ENCODE assay signal across 8 cellular contexts in genomic region chr5:115262066-115262404, GRCh38. TPM values are rescaled to one million over a fixed set of nuclear protein-coding genes. Genes with fewer than 3 reads are reported as not detected.
DNase-seq lines count a peak whose midpoint lies in the region; ATAC-seq and TF ChIP-seq lines count a peak whose summit lies in the region.

No MANE protein-coding gene starts in this region.

- no peaks in the 10 kb centered on the region for H3K27me3 Mint-ChIP-seq in activated naive CD4-positive, alpha-beta T cell treated with anti-CD3 and anti-CD28 coated beads for 36 hours (ENCODE audit: low read depth)
- H3K27me3 Mint-ChIP-seq in effector memory CD8-positive, alpha-beta T cell: no peaks in the 10 kb centered on the region

- H3K36me3 ChIP-seq in OCI-LY3 (replicated peaks; ENCODE audit: low read depth, low read length) (no peaks in the 10 kb centered on the region), mucosa of descending colon (ENCODE audit: low read depth) (no peaks in the 10 kb centered on the region)

- ATAC-seq in HG02840 (IDR thresholded peaks at IDR 0.05; ENCODE audit: low FRiP score, unreplicated experiment) (peak; percentile 33), mucosa of descending colon (peak; percentile 63), sciatic nerve (no peak)
- ATAC-seq in effector memory CD8-positive, alpha-beta T cell (replicated peaks): peak; percentile 4

- DNase-seq in activated naive CD4-positive, alpha-beta T cell treated with anti-CD3 and anti-CD28 coated beads for 36 hours: no peak
- DNase-seq in activated naive CD4-positive, alpha-beta T cell treated with Interleukin-2 at 50 U/mL for 16 hours: no peak
- DNase-seq in effector memory CD8-positive, alpha-beta T cell: no peak
- DNase-seq in mucosa of descending colon (no peak), sciatic nerve (ENCODE audit: low spot score) (no peak), occipital lobe (lab: John Stamatoyannopoulos, UW) (no peak)

- H3K9ac ChIP-seq in OCI-LY3 (ENCODE audit: low read length): peak overlapping the region; percentile 88

- H4K20me1 ChIP-seq in OCI-LY3 (ENCODE audit: insufficient read depth, low read length): 0 out of 2 replicates have a peak, but pooled peaks cover 7% of the 10 kb centered on the region

- peak overlapping the region; percentile 93 for H3K27ac Mint-ChIP-seq in activated naive CD4-positive, alpha-beta T cell treated with anti-CD3 and anti-CD28 coated beads for 36 hours
- H3K27ac Mint-ChIP-seq in effector memory CD8-positive, alpha-beta T cell: peak overlapping the region; percentile 96 to 98

- H3K27ac ChIP-seq in OCI-LY3 (ENCODE audit: low read length): peak overlapping the region; percentile 71

- H3K4me3 ChIP-seq in OCI-LY3 (ENCODE audit: low read length) (peak overlapping the region; percentile 86), mucosa of descending colon (peak overlapping the region; percentile 58)

- H3K4me1 Mint-ChIP-seq in activated naive CD4-positive, alpha-beta T cell treated with anti-CD3 and anti-CD28 coated beads for 36 hours (ENCODE audit: low read depth): peaks cover 44% of the 10 kb centered on the region
- peaks cover 33 to 40% of the 10 kb centered on the region in 2 donors for H3K4me1 Mint-ChIP-seq in effector memory CD8-positive, alpha-beta T cell (ENCODE audit: low read depth in 2 of 2)

- H2AFZ ChIP-seq in OCI-LY3 (ENCODE audit: low read depth, low read length): no peak overlapping the region; the same call in 1 of the 2 replicates

- H3K4me2 ChIP-seq in OCI-LY3 (ENCODE audit: low read length): peak overlapping the region; percentile 72

- CTCF ChIA-PET in activated naive CD4-positive, alpha-beta T cell treated with anti-CD3 and anti-CD28 coated beads for 36 hours (lab: Charles Lee): interaction anchor here (1.0 to 1.6 kb wide), 4 partner anchors 14 to 311 kb away, joined by 3 to 4 read pairs (median 3); no protein-coding TSS in a partner anchor

- H3K4me3 Mint-ChIP-seq in activated naive CD4-positive, alpha-beta T cell treated with anti-CD3 and anti-CD28 coated beads for 36 hours: peak overlapping the region; percentile 92
- peak overlapping the region; percentile 83 to 98 for H3K4me3 Mint-ChIP-seq in effector memory CD8-positive, alpha-beta T cell

- no peaks in the 10 kb centered on the region for H3K27me3 ChIP-seq in OCI-LY3 (ENCODE audit: low read depth, low read length)

- H3K36me3 Mint-ChIP-seq in activated naive CD4-positive, alpha-beta T cell treated with anti-CD3 and anti-CD28 coated beads for 36 hours (ENCODE audit: low read depth): peaks cover 8% of the 10 kb centered on the region
- peaks cover 9% of the 10 kb centered on the region for H3K36me3 Mint-ChIP-seq in effector memory CD8-positive, alpha-beta T cell (ENCODE audit: insufficient read depth)

- H3K4me1 ChIP-seq in OCI-LY3 (ENCODE audit: low read length) (peaks cover 19% of the 10 kb centered on the region), mucosa of descending colon (ENCODE audit: low read depth) (peaks cover 18% of the 10 kb centered on the region)

- no peak for TF ChIP-seq CTCF in OCI-LY3 (IDR thresholded peaks at IDR 0.05; ENCODE audit: low read depth, low read length)
- TF ChIP-seq CTCF in mucosa of descending colon (IDR thresholded peaks at IDR 0.05): no peak

- H3K9me3 ChIP-seq in OCI-LY3 (ENCODE audit: insufficient read depth, low read length) (no peaks in the 10 kb centered on the region), mucosa of descending colon (no peaks in the 10 kb centered on the region)

- H3K9me3 Mint-ChIP-seq in activated naive CD4-positive, alpha-beta T cell treated with anti-CD3 and anti-CD28 coated beads for 36 hours: no peaks in the 10 kb centered on the region
- no peaks in the 10 kb centered on the region for H3K9me3 Mint-ChIP-seq in effector memory CD8-positive, alpha-beta T cell

- H3K79me2 ChIP-seq in OCI-LY3 (ENCODE audit: low read length): peaks cover 52% of the 10 kb centered on the region

- intact Hi-C loops in activated naive CD4-positive, alpha-beta T cell treated with anti-CD3 and anti-CD28 coated beads for 36 hours (cut with micrococcal nuclease): loop anchor here (1.0 to 5.0 kb wide), 6 partner anchors 19 to 825 kb away; partner anchors contain the start of genes AP3S1, ATG12, CCDC112 and COMMD10
- intact Hi-C loops in mucosa of descending colon (cut with DNase I, micrococcal nuclease): no loop called here
- intact Hi-C loops in sciatic nerve (cut with DNase I): no loop called here

RNA-seq across cellular contexts. Expression of gene PGGT1B, which starts 0.6 kb away (rescaled TPM):
- 10 to 100 TPM; 35.8 to 37.4 TPM for total RNA-seq in activated naive CD4-positive, alpha-beta T cell treated with anti-CD3 and anti-CD28 coated beads for 36 hours
- total RNA-seq in mucosa of descending colon (10 to 100 TPM; 62.1 to 75.8 (median 72.6) TPM), sciatic nerve (44.2 TPM), occipital lobe (17.2 TPM)

RNA-seq across cellular contexts. Expression of gene CCDC112, which starts 34.4 kb away (rescaled TPM):
- total RNA-seq in activated naive CD4-positive, alpha-beta T cell treated with anti-CD3 and anti-CD28 coated beads for 36 hours: 1 to 10 TPM; 1.9 to 2.1 TPM
- total RNA-seq in mucosa of descending colon: 10 to 100 TPM in 1 of 3 donors, 1 to 10 TPM in 2; 9.1 to 11.5 (median 9.2) TPM
- 8.9 TPM for total RNA-seq in sciatic nerve
- 80.5 TPM for total RNA-seq in occipital lobe
